1 cellular context compared by ENCODE assay signal in the genomic region with DNA sequence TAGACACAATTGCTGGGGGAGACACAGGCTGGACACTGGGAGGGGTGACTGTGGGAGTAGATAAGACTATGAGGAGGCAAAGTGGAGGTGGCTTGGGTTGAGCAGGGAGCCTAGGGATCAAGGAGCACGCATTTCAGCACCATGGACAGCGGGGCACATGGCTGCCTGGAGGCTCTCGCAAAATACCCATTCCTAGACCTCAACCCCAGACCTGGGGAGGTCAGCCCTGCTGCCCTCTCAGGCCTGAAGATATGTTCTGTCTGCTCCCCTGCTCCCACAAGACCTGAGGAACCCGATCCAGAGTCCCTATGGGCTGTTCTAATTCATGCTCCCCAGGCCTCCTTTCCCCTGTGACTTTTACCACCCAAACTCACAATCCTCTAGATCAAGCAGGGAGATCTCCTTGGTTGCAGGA.
TF ChIP-seq lines count a peak whose summit lies in the region.

No MANE protein-coding gene starts in this region.

TF ChIP-seq in H1, 55 proteins besides CTCF, POLR2A, EP300 and RAD21:
- peak; percentile 85 to 90; a peak in 3 of 4 replicates for TF ChIP-seq SIN3A (conservative IDR thresholded peaks at IDR 0.05 in 1 of 2, IDR thresholded peaks at IDR 0.05 in 1 of 2; ENCODE audit: low read depth in 1 of 2, low read length in 2 of 2)
- TF ChIP-seq TAF7 (optimal IDR thresholded peaks at IDR 0.05; ENCODE audit: borderline replicate concordance, low read depth, low read length): no peak
- no peak for TF ChIP-seq CBX8 (IDR thresholded peaks at IDR 0.05; ENCODE audit: borderline replicate concordance, low read depth, low read length)
- no peak for TF ChIP-seq BACH1 (IDR thresholded peaks at IDR 0.05; ENCODE audit: low read length)
- no peak for TF ChIP-seq SAP30 (IDR thresholded peaks at IDR 0.05; ENCODE audit: insufficient read depth, insufficient replicate concordance, low read length)
- TF ChIP-seq ASH2L (IDR thresholded peaks at IDR 0.05; ENCODE audit: low read length): no peak
- TF ChIP-seq SP1 (IDR thresholded peaks at IDR 0.05; ENCODE audit: low read depth, low read length): no peak
- TF ChIP-seq HDAC6 (IDR thresholded peaks at IDR 0.05; ENCODE audit: low read depth, low read length): no peak
- TF ChIP-seq CHD2 (IDR thresholded peaks at IDR 0.05; ENCODE audit: low read length): no peak
- no peak for TF ChIP-seq JUN (IDR thresholded peaks at IDR 0.05; ENCODE audit: low read depth, low read length)
- no peak for TF ChIP-seq SIX5 (IDR thresholded peaks at IDR 0.05; ENCODE audit: low read depth, low read length)
- peak; percentile 66; the same call in 1 of the 2 replicates for TF ChIP-seq TEAD4 (IDR thresholded peaks at IDR 0.05; ENCODE audit: low read depth, low read length)
- peak; percentile 96 for TF ChIP-seq E2F6 (IDR thresholded peaks at IDR 0.05)
- TF ChIP-seq SP4 (IDR thresholded peaks at IDR 0.05; ENCODE audit: low read length): no peak
- TF ChIP-seq YY1 (IDR thresholded peaks at IDR 0.05; ENCODE audit: low read depth, low read length): peak; percentile 80; the same call in 1 of the 2 replicates
- TF ChIP-seq, protein P1, sequence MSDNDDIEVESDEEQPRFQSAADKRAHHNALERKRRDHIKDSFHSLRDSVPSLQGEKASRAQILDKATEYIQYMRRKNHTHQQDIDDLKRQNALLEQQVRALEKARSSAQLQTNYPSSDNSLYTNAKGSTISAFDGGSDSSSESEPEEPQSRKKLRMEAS (IDR thresholded peaks at IDR 0.05): peak; percentile 99
- 0 out of 2 replicates have a peak, but pooled peaks have one; percentile 39 for TF ChIP-seq GABPA (IDR thresholded peaks at IDR 0.05; ENCODE audit: borderline replicate concordance, insufficient read depth, low read length)
